Comparison of ENCODE assay signal across 22 cellular contexts in genomic region chr19:27920774-27921173, GRCh38.
"Had no signal": no experiment of that assay in that cellular context is flagged by ENCODE, and none has a peak within 500 bp of the region (broad histone marks: within the 10 kb centered on the region; RNA-seq: fewer than 3 reads in every experiment).

No MANE protein-coding gene starts in this region.

- H3K4me1 ChIP-seq: colonic mucosa, esophagus muscularis mucosa, esophagus squamous epithelium, foreskin keratinocyte, gastrocnemius medialis, gastroesophageal sphincter, heart left ventricle, heart right ventricle had no signal

- H3K9me3 ChIP-seq: colonic mucosa, esophagus muscularis mucosa, esophagus squamous epithelium, gastrocnemius medialis, gastroesophageal sphincter, heart left ventricle, heart right ventricle had no signal

- H3K4me3 ChIP-seq: colonic mucosa, coronary artery, dorsolateral prefrontal cortex, esophagus muscularis mucosa, esophagus squamous epithelium, gastrocnemius medialis, gastroesophageal sphincter, heart left ventricle, heart right ventricle had no signal

- DNase-seq: colonic mucosa; cortex of kidney; dermis blood vessel endothelial cell; dorsolateral prefrontal cortex; effector CD4-positive, alpha-beta T cell; effector CD8-positive, alpha-beta T cell; effector memory CD4-positive, alpha-beta T cell; effector memory CD8-positive, alpha-beta T cell; endodermal cell; erythroblast; esophagus squamous epithelium; foreskin fibroblast; foreskin keratinocyte; gastrocnemius medialis; glutamatergic neuron; head of caudate nucleus; heart left ventricle; heart right ventricle had no signal

- H3K27ac ChIP-seq: colonic mucosa, coronary artery, dorsolateral prefrontal cortex, epithelial cell of prostate, esophagus muscularis mucosa, esophagus squamous epithelium, foreskin keratinocyte, gastrocnemius medialis, gastroesophageal sphincter, heart left ventricle, heart right ventricle had no signal

- H3K27me3 ChIP-seq: colonic mucosa, esophagus muscularis mucosa, esophagus squamous epithelium, foreskin keratinocyte, gastrocnemius medialis, gastroesophageal sphincter had no signal

- H3K36me3 ChIP-seq: colonic mucosa, esophagus muscularis mucosa, esophagus squamous epithelium, gastrocnemius medialis, gastroesophageal sphincter, heart left ventricle, heart right ventricle had no signal
